Comparison of ENCODE assay signal across 9 cellular contexts in genomic region chr2:187169108-187169713, GRCh38.
DNase-seq lines count a peak whose midpoint lies in the region; ATAC-seq and TF ChIP-seq lines count a peak whose summit lies in the region.
"Had no signal": no experiment of that assay in that cellular context is flagged by ENCODE, and none has a peak within 500 bp of the region (broad histone marks: within the 10 kb centered on the region; RNA-seq: fewer than 3 reads in every experiment).

No MANE protein-coding gene starts in this region.

- 26 to 30% methylated on average over 3 of the region's 3 CpGs for WGBS in esophagus squamous epithelium, 2 donors
- WGBS in SK-N-SH (ENCODE audit: low lambda C conversion rate): 55% methylated on average over 3 of the region's 3 CpGs

- H2AFZ ChIP-seq in SK-N-SH (ENCODE audit: low read depth): no peak overlapping the region

- 0 out of 2 replicates have a peak, but pooled peaks cover 2% of the 10 kb centered on the region for H3F3A ChIP-seq in DOHH2 (ENCODE audit: control insufficient read depth, insufficient read depth)
- H3F3A ChIP-seq in SK-N-SH (replicated peaks; ENCODE audit: insufficient read depth): no peaks in the 10 kb centered on the region

- H3K4me1 ChIP-seq in DOHH2 (ENCODE audit: control insufficient read depth, low read length) (peaks cover 19% of the 10 kb centered on the region), esophagus squamous epithelium (no peaks in the 10 kb centered on the region), SK-N-SH (ENCODE audit: control insufficient read depth in 1 of 2, insufficient read depth in 2 of 2, low read depth in 1 of 2, low read length in 1 of 2) (no peaks in the 10 kb centered on the region; a peak in 1 of 4 replicates)

- H3K4me2 ChIP-seq in DOHH2 (ENCODE audit: low read length) (peak overlapping the region; percentile 51), SK-N-SH (no peak overlapping the region)

- H3K36me3 ChIP-seq in DOHH2 (ENCODE audit: control insufficient read depth, low read length) (no peaks in the 10 kb centered on the region), SK-N-MC (ENCODE audit: insufficient read depth, low read length) (no peaks in the 10 kb centered on the region), esophagus squamous epithelium (no peaks in the 10 kb centered on the region), SK-N-SH (replicated peaks in 1 of 2; ENCODE audit: control insufficient read depth in 1 of 2, insufficient read depth in 2 of 2, low read length in 1 of 2) (no peaks in the 10 kb centered on the region)

- no peak for TF ChIP-seq RAD21 in SK-N-SH (IDR thresholded peaks at IDR 0.05; ENCODE audit: low read length)

- H3K9me3 ChIP-seq in DOHH2 (ENCODE audit: control insufficient read depth, insufficient read depth, low read length) (no peaks in the 10 kb centered on the region), SK-N-MC (ENCODE audit: low read depth, low read length) (no peaks in the 10 kb centered on the region), esophagus squamous epithelium (no peaks in the 10 kb centered on the region), SK-N-SH (no peaks in the 10 kb centered on the region)

- DNase-seq in GM20000 (ENCODE audit: low spot score) (peak; percentile 23), SK-N-MC (ENCODE audit: low read depth, low spot score) (no peak), NCI-H1436 treated with DMSO at 0.1 percent for 48 hours (lab: John Stamatoyannopoulos, UW) (no peak), NCI-H2081 treated with DMSO at 0.1 percent for 48 hours (lab: John Stamatoyannopoulos, UW) (no peak), esophagus squamous epithelium (lab: John Stamatoyannopoulos, UW) (no peak), SK-N-SH (no peak)

- H3K27ac ChIP-seq in DOHH2 (ENCODE audit: low read depth, low read length) (no peak overlapping the region), SK-N-MC (no peak overlapping the region), esophagus squamous epithelium (no peak overlapping the region), SK-N-SH (ENCODE audit: low read depth in 2 of 2, low read length in 1 of 2) (no peak overlapping the region)
- H3K27ac ChIP-seq: C4-2B had no signal

- peak; percentile 61 for ATAC-seq in HG03139 (IDR thresholded peaks at IDR 0.05; ENCODE audit: unreplicated experiment)

- H3K9me2 ChIP-seq in DOHH2 (replicated peaks; ENCODE audit: control insufficient read depth, low read length): no peaks in the 10 kb centered on the region
- no peaks in the 10 kb centered on the region for H3K9me2 ChIP-seq in SK-N-SH

- CTCF ChIA-PET in SK-N-SH (lab: Yijun Ruan, JAX): no interaction called here

- TF ChIP-seq EP300 in SK-N-SH (IDR thresholded peaks at IDR 0.05; ENCODE audit: borderline replicate concordance in 1 of 2, low read depth in 1 of 2, low read length in 1 of 2): no peak

- intact Hi-C loops in esophagus squamous epithelium (cut with DNase I): no loop called here

- peak overlapping the region; percentile 12; the same call in 1 of the 2 replicates for H3K4me3 ChIP-seq in DOHH2 (ENCODE audit: low read length)
- no peak overlapping the region for H3K4me3 ChIP-seq in SK-N-MC
- H3K4me3 ChIP-seq in esophagus squamous epithelium: no peak overlapping the region
- H3K4me3 ChIP-seq in SK-N-SH (ENCODE audit: low read depth in 2 of 2, low read length in 1 of 2): no peak overlapping the region

- H3K79me2 ChIP-seq in DOHH2 (ENCODE audit: control insufficient read depth, low read length): no peaks in the 10 kb centered on the region
- H3K79me2 ChIP-seq in SK-N-SH (ENCODE audit: insufficient read depth): no peaks in the 10 kb centered on the region

- TF ChIP-seq CTCF in DOHH2 (IDR thresholded peaks at IDR 0.05; ENCODE audit: low read depth, low read length, poor library complexity, severe bottlenecking) (no peak), GM20000 (IDR thresholded peaks at IDR 0.05; ENCODE audit: extremely low read depth, missing control alignments) (no peak), esophagus squamous epithelium (IDR thresholded peaks at IDR 0.05) (no peak), SK-N-SH (IDR thresholded peaks at IDR 0.05) (no peak)

- H4K20me1 ChIP-seq in DOHH2 (ENCODE audit: control insufficient read depth, insufficient read depth, low read depth, low read length) (no peaks in the 10 kb centered on the region), SK-N-SH (ENCODE audit: insufficient read depth) (no peaks in the 10 kb centered on the region)

- TF ChIP-seq POLR2A in esophagus squamous epithelium (IDR thresholded peaks at IDR 0.05): no peak

- H3K9ac ChIP-seq in SK-N-MC (ENCODE audit: insufficient read length): peak overlapping the region; percentile 55
- no peak overlapping the region for H3K9ac ChIP-seq in SK-N-SH

- POLR2A ChIA-PET in SK-N-SH (lab: Yijun Ruan, JAX): no interaction called here

- no peaks in the 10 kb centered on the region for H3K27me3 ChIP-seq in DOHH2 (ENCODE audit: control insufficient read depth, low read length)
- no peaks in the 10 kb centered on the region for H3K27me3 ChIP-seq in esophagus squamous epithelium
- no peaks in the 10 kb centered on the region for H3K27me3 ChIP-seq in SK-N-SH (ENCODE audit: insufficient read depth)

TF ChIP-seq in SK-N-SH, 30 proteins besides CTCF, POLR2A, EP300 and RAD21:
- TF ChIP-seq USF1 (IDR thresholded peaks at IDR 0.05; ENCODE audit: borderline replicate concordance, low read depth): no peak
- TF ChIP-seq ELF1 (IDR thresholded peaks at IDR 0.05): no peak
- no peak for TF ChIP-seq RCOR1 (IDR thresholded peaks at IDR 0.05; ENCODE audit: low read length)
- no peak for TF ChIP-seq YY1 (IDR thresholded peaks at IDR 0.05; ENCODE audit: low read depth)
- TF ChIP-seq ZBTB33 (IDR thresholded peaks at IDR 0.05; ENCODE audit: borderline replicate concordance, low read depth): no peak
- no peak for TF ChIP-seq RFX5 (IDR thresholded peaks at IDR 0.05; ENCODE audit: low read length)
- no peak for TF ChIP-seq GATA2 (CRISPR knock-in tag; IDR thresholded peaks at IDR 0.05)
- no peak for TF ChIP-seq MAX (IDR thresholded peaks at IDR 0.05; ENCODE audit: low read depth)
- TF ChIP-seq REST (IDR thresholded peaks at IDR 0.05; ENCODE audit: low read depth, low read length): no peak
- no peak for TF ChIP-seq MEF2A (IDR thresholded peaks at IDR 0.05; ENCODE audit: borderline replicate concordance, low read depth)
- TF ChIP-seq FOXJ3 (CRISPR knock-in tag; IDR thresholded peaks at IDR 0.05): no peak
- TF ChIP-seq SMC3 (IDR thresholded peaks at IDR 0.05; ENCODE audit: low read depth, low read length): no peak
- TF ChIP-seq JUND (IDR thresholded peaks at IDR 0.05): no peak
- no peak for TF ChIP-seq FOSL2 (IDR thresholded peaks at IDR 0.05; ENCODE audit: borderline replicate concordance, low read depth)
- no peak for TF ChIP-seq MXI1 (IDR thresholded peaks at IDR 0.05; ENCODE audit: low read depth, low read length)
- no peak for TF ChIP-seq FOXM1 (IDR thresholded peaks at IDR 0.05; ENCODE audit: low read depth)
